In the genomic region with DNA sequence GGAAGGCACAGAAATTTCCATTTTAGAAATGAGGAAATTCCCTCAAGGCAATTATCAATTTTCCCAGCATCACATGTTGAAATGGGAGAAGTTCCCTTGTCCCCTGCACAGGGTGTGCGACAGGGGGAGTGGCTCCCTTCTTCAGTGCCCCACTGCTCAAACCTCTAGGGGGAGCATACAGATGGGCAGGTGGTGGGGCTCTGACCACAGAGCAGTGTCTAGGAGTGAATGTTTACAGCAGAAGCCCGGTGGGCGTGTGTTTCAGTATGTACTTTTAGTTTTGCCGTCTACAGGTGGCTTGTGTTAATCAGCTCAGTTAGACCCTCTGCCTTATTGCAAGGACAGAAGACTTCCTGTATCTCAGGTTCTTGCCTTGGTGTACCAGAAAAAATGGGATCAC, we compare ENCODE assay signal across 1 cellular context.
TF ChIP-seq lines count a peak whose summit lies in the region.

No MANE protein-coding gene starts in this region.

TF ChIP-seq in SK-N-SH treated with all-trans-retinoic acid at 6 μM for 48 hours, 23 proteins besides CTCF, POLR2A, EP300 and RAD21 (continued from another document):
- TF ChIP-seq, protein P1, sequence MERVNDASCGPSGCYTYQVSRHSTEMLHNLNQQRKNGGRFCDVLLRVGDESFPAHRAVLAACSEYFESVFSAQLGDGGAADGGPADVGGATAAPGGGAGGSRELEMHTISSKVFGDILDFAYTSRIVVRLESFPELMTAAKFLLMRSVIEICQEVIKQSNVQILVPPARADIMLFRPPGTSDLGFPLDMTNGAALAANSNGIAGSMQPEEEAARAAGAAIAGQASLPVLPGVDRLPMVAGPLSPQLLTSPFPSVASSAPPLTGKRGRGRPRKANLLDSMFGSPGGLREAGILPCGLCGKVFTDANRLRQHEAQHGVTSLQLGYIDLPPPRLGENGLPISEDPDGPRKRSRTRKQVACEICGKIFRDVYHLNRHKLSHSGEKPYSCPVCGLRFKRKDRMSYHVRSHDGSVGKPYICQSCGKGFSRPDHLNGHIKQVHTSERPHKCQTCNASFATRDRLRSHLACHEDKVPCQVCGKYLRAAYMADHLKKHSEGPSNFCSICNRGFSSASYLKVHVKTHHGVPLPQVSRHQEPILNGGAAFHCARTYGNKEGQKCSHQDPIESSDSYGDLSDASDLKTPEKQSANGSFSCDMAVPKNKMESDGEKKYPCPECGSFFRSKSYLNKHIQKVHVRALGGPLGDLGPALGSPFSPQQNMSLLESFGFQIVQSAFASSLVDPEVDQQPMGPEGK (CRISPR knock-in tag; IDR thresholded peaks at IDR 0.05; ENCODE audit: borderline replicate concordance): no peak
- TF ChIP-seq ARNTL (CRISPR knock-in tag; IDR thresholded peaks at IDR 0.05; ENCODE audit: borderline replicate concordance, low read depth): no peak
TF ChIP-seq in SK-N-SH treated with all-trans-retinoic acid at 6 μM for 48 hours: peak in this region for 0.
